Comparison of ENCODE assay signal across 1 cellular context in the genomic region with DNA sequence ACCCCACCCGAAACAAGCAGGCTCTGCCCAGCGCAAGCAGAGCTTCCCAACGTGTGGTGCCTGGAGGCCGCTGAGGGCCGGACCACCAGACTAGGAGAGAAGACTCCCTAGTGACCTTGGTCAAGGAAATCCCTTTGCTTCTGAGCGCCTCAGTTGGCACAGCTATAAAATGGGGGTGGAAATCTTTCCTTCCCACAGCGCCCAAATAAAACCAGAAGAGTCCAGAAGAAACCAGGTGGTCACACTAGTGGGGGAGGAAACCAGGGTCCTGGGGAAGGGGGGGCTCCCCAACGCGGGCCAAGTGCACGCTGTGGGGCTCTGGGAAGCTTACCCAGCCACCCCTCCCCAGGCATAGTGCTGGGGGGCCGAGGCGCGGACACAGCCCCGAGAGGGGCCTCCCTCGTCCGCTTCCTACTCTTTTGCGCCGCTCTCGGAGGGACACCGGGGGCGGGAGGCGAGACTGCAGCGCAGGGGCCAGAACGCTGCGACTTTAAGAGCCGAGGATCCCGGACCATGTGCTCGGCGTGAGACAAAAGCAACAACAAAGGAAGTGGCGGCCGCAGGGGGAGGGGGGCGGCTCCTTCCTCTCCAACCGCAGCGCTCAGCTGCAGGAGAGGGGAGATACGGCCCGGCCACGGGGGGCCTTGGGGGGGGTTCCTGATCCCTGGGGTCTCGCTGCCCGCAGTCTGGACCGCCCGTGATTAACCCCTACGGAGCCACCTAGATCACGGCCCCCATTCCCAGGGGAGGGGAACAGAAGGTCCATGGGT.
TF ChIP-seq lines count a peak whose summit lies in the region.

No MANE protein-coding gene starts in this region.

TF ChIP-seq in K562, 482 proteins besides CTCF, POLR2A, EP300 and RAD21 (continued from another document):
- TF ChIP-seq PRMT5 (CRISPR knock-in tag; IDR thresholded peaks at IDR 0.05) (no peak), RAD51 (IDR thresholded peaks at IDR 0.05; ENCODE audit: borderline replicate concordance, low read depth) (no peak), TFAM (CRISPR knock-in tag; conservative IDR thresholded peaks at IDR 0.05) (no peak), ZBTB17 (CRISPR knock-in tag; IDR thresholded peaks at IDR 0.05) (no peak), ARNT (IDR thresholded peaks at IDR 0.05) (no peak), POLR3A (IDR thresholded peaks at IDR 0.05; ENCODE audit: borderline replicate concordance, extremely low read depth, insufficient read depth, insufficient read length) (no peak), NELFE (IDR thresholded peaks at IDR 0.05; ENCODE audit: insufficient read depth, insufficient read length) (no peak), CC2D1A (IDR thresholded peaks at IDR 0.05) (no peak), ZKSCAN8 (CRISPR knock-in tag; IDR thresholded peaks at IDR 0.05) (no peak), MBD2 (IDR thresholded peaks at IDR 0.05; ENCODE audit: borderline replicate concordance, low read depth) (no peak), BRD9 (IDR thresholded peaks at IDR 0.05; ENCODE audit: low read depth, partially characterized antibody) (no peak), ERF (CRISPR knock-in tag; IDR thresholded peaks at IDR 0.05) (no peak), BMI1 (IDR thresholded peaks at IDR 0.05; ENCODE audit: low read length) (no peak), UBTF (IDR thresholded peaks at IDR 0.05; ENCODE audit: borderline replicate concordance in 1 of 2, low read depth in 2 of 2, low read length in 2 of 2) (0 out of 4 replicates have a peak, but pooled peaks of 1 of the 2 experiments have one; percentile 31), ARID3A (IDR thresholded peaks at IDR 0.05; ENCODE audit: borderline replicate concordance, low read depth, low read length) (no peak), ZNF780A (CRISPR knock-in tag; IDR thresholded peaks at IDR 0.05) (no peak), BRD4 (IDR thresholded peaks at IDR 0.05) (no peak), ZKSCAN1 (IDR thresholded peaks at IDR 0.05; ENCODE audit: low read depth, low read length) (no peak), NFE2 (IDR thresholded peaks at IDR 0.05; ENCODE audit: low read depth) (no peak), SIRT6 (IDR thresholded peaks at IDR 0.05; ENCODE audit: low read depth, low read length) (no peak), ZNF518B (CRISPR knock-in tag; IDR thresholded peaks at IDR 0.05) (no peak)
- TF ChIP-seq, protein P1, sequence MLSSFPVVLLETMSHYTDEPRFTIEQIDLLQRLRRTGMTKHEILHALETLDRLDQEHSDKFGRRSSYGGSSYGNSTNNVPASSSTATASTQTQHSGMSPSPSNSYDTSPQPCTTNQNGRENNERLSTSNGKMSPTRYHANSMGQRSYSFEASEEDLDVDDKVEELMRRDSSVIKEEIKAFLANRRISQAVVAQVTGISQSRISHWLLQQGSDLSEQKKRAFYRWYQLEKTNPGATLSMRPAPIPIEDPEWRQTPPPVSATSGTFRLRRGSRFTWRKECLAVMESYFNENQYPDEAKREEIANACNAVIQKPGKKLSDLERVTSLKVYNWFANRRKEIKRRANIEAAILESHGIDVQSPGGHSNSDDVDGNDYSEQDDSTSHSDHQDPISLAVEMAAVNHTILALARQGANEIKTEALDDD (IDR thresholded peaks at IDR 0.05): no peak
- TF ChIP-seq, protein P2, sequence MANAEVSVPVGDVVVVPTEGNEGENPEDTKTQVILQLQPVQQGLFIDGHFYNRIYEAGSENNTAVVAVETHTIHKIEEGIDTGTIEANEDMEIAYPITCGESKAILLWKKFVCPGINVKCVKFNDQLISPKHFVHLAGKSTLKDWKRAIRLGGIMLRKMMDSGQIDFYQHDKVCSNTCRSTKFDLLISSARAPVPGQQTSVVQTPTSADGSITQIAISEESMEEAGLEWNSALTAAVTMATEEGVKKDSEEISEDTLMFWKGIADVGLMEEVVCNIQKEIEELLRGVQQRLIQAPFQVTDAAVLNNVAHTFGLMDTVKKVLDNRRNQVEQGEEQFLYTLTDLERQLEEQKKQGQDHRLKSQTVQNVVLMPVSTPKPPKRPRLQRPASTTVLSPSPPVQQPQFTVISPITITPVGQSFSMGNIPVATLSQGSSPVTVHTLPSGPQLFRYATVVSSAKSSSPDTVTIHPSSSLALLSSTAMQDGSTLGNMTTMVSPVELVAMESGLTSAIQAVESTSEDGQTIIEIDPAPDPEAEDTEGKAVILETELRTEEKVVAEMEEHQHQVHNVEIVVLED (CRISPR knock-in tag; IDR thresholded peaks at IDR 0.05): no peak
- TF ChIP-seq, protein P3, sequence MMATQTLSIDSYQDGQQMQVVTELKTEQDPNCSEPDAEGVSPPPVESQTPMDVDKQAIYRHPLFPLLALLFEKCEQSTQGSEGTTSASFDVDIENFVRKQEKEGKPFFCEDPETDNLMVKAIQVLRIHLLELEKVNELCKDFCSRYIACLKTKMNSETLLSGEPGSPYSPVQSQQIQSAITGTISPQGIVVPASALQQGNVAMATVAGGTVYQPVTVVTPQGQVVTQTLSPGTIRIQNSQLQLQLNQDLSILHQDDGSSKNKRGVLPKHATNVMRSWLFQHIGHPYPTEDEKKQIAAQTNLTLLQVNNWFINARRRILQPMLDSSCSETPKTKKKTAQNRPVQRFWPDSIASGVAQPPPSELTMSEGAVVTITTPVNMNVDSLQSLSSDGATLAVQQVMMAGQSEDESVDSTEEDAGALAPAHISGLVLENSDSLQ (IDR thresholded peaks at IDR 0.05): no peak
- TF ChIP-seq, protein P4, sequence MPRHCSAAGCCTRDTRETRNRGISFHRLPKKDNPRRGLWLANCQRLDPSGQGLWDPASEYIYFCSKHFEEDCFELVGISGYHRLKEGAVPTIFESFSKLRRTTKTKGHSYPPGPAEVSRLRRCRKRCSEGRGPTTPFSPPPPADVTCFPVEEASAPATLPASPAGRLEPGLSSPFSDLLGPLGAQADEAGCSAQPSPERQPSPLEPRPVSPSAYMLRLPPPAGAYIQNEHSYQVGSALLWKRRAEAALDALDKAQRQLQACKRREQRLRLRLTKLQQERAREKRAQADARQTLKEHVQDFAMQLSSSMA (CRISPR knock-in tag; IDR thresholded peaks at IDR 0.05): no peak
